Comparison of ENCODE assay signal across 18 cellular contexts in the genomic region with DNA sequence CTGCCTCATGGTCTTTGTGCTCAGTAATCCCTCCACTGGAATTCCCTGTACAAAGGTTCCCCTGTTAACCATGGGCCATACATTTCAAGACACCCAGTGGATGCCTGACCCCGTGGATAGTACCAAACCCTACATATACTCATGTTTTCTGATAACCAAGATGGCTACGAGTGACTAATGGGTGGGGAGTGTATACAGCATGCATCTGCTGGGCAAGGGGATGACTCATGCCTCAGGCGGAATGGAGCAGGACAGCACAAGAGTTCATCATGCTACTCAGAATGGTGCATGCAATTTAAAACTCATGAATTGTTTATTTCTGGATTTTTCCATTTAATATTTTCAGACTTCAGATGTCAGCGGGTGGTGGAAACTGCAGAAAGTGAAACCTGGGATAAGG. TPM values are rescaled to one million over a fixed set of nuclear protein-coding genes. Genes with fewer than 3 reads are reported as not detected.
DNase-seq lines count a peak whose midpoint lies in the region; ATAC-seq, FAIRE-seq and TF ChIP-seq lines count a peak whose summit lies in the region.
"Had no signal": no experiment of that assay in that cellular context is flagged by ENCODE, and none has a peak within 500 bp of the region (broad histone marks: within the 10 kb centered on the region; RNA-seq: fewer than 3 reads in every experiment).

No MANE protein-coding gene starts in this region.

- H3K4me1 Mint-ChIP-seq in stimulated activated naive CD8-positive, alpha-beta T cell treated with anti-CD3 and anti-CD28 coated beads, Interleukin-15, amount 100 ng/mL, for 72 hours, result no peaks in the 10 kb centered on the region
- H3K4me1 Mint-ChIP-seq: central memory CD8-positive, alpha-beta T cell; stimulated activated memory B cell treated with anti-CD40 and anti-IgM and Interleukin-4, amounts not matched to agents 10 μg/mL and 1 μg/mL and 100 μg/mL, for 72 hours had no signal

- 65 to 70% methylated on average over 4 of the region's 4 CpGs for WGBS in body of pancreas, 2 donors

- H3K9me3 ChIP-seq in RWPE2 (ENCODE audit: severe bottlenecking) (no peaks in the 10 kb centered on the region), body of pancreas (no peaks in the 10 kb centered on the region)
- H3K9me3 ChIP-seq: Peyer's patch had no signal

- DNase-seq in stimulated activated naive CD8-positive, alpha-beta T cell treated with anti-CD3 and anti-CD28 coated beads, Interleukin-15, Interleukin-2, amounts not matched to agents 100 U/mL and 50 U/mL, for 24 hours, result no peak
- DNase-seq in stimulated activated naive CD8-positive, alpha-beta T cell treated with anti-CD3 and anti-CD28 coated beads, Interleukin-15, amount 100 ng/mL, for 72 hours, result no peak
- DNase-seq in RWPE2 (ENCODE audit: low spot score) (no peak), fibroblast of peridontal ligament (ENCODE audit: extremely low read depth) (peak; percentile 13), urothelium cell line (ENCODE audit: low spot score) (peak; percentile 55), body of pancreas (no peak)
- DNase-seq in stimulated activated CD4-positive, alpha-beta T cell treated with anti-CD3 and anti-CD28 coated beads, Interleukin-12 subunit alpha, Interleukin-12 subunit beta, amount 100 ng/mL, for 4 hours, result no peak
- DNase-seq: AML-193; DND-41; midbrain; NCI-H1417; NCI-H446; stimulated activated CD4-positive, alpha-beta T cell treated with anti-CD3 and anti-CD28 coated beads, Interleukin-1b, Interleukin-23, amount 100 ng/mL, for 48 hours had no signal

- peaks cover 6% of the 10 kb centered on the region for H3K4me1 ChIP-seq in RWPE2 (ENCODE audit: insufficient read depth, poor library complexity, severe bottlenecking)
- H3K4me1 ChIP-seq in body of pancreas, result no peaks in the 10 kb centered on the region

- H3K4me3 ChIP-seq in RWPE2 (ENCODE audit: severe bottlenecking) (no peak overlapping the region), body of pancreas (no peak overlapping the region)
- H3K4me3 ChIP-seq: Peyer's patch had no signal

- H3K4me3 Mint-ChIP-seq in stimulated activated naive CD8-positive, alpha-beta T cell treated with anti-CD3 and anti-CD28 coated beads, Interleukin-15, amount 100 ng/mL, for 72 hours, result no peak overlapping the region
- H3K4me3 Mint-ChIP-seq: central memory CD8-positive, alpha-beta T cell; stimulated activated memory B cell treated with anti-CD40 and anti-IgM and Interleukin-4, amounts not matched to agents 10 μg/mL and 1 μg/mL and 100 μg/mL, for 72 hours had no signal

- intact Hi-C loops in body of pancreas (cut with DNase I), result no loop called here

- TF ChIP-seq CTCF in RWPE2 (IDR thresholded peaks at IDR 0.05; ENCODE audit: poor library complexity, severe bottlenecking) (no peak), body of pancreas (IDR thresholded peaks at IDR 0.05) (no peak)

- H3K27ac ChIP-seq in RWPE2 (ENCODE audit: poor library complexity, severe bottlenecking), result no peak overlapping the region
- H3K27ac ChIP-seq in body of pancreas, result no peak overlapping the region
- H3K27ac ChIP-seq: Peyer's patch had no signal

- peaks cover 13 to 19% of the 10 kb centered on the region in 2 donors for H3K9me3 Mint-ChIP-seq in stimulated activated naive CD8-positive, alpha-beta T cell treated with anti-CD3 and anti-CD28 coated beads, Interleukin-15, amount 100 ng/mL, for 72 hours

- ATAC-seq in stimulated activated naive CD8-positive, alpha-beta T cell treated with anti-CD3 and anti-CD28 coated beads, Interleukin-15, Interleukin-2, amounts not matched to agents 100 U/mL and 50 U/mL, for 24 hours, result peak; percentile 63
- ATAC-seq in stimulated activated naive CD8-positive, alpha-beta T cell treated with anti-CD3 and anti-CD28 coated beads, Interleukin-15, amount 100 ng/mL, for 72 hours, result no peak
- ATAC-seq in RWPE2 (ENCODE audit: low read depth) (peak; percentile 99), body of pancreas (no peak), HG03571 (IDR thresholded peaks at IDR 0.05; ENCODE audit: unreplicated experiment) (no peak)
- ATAC-seq: stimulated activated memory B cell treated with anti-CD40 and anti-IgM and Interleukin-4, amounts not matched to agents 10 μg/mL and 1 μg/mL and 100 μg/mL, for 72 hours had no signal

- no peak for FAIRE-seq in urothelium cell line (lab: Jason Lieb, UNC)
- FAIRE-seq: HTR-8/SVneo had no signal

- TF ChIP-seq POLR2A in body of pancreas (IDR thresholded peaks at IDR 0.05), result no peak

- H3K36me3 ChIP-seq in RWPE2 (ENCODE audit: low read depth) (no peaks in the 10 kb centered on the region), body of pancreas (replicated peaks in 1 of 2; ENCODE audit: insufficient read depth in 1 of 2, low read depth in 2 of 2) (no peaks in the 10 kb centered on the region)
- H3K36me3 ChIP-seq: Peyer's patch had no signal

- peaks cover 41% of the 10 kb centered on the region for H3K27me3 Mint-ChIP-seq in stimulated activated naive CD8-positive, alpha-beta T cell treated with anti-CD3 and anti-CD28 coated beads, Interleukin-15, amount 100 ng/mL, for 72 hours

- no peak overlapping the region for H3K27ac Mint-ChIP-seq in stimulated activated naive CD8-positive, alpha-beta T cell treated with anti-CD3 and anti-CD28 coated beads, Interleukin-15, amount 100 ng/mL, for 72 hours
- H3K27ac Mint-ChIP-seq: stimulated activated memory B cell treated with anti-CD40 and anti-IgM and Interleukin-4, amounts not matched to agents 10 μg/mL and 1 μg/mL and 100 μg/mL, for 72 hours had no signal

- H3K27me3 ChIP-seq in RWPE2 (ENCODE audit: insufficient read depth, poor library complexity, severe bottlenecking) (no peaks in the 10 kb centered on the region), body of pancreas (no peaks in the 10 kb centered on the region)
- H3K27me3 ChIP-seq: Peyer's patch had no signal

RNA-seq across cellular contexts. Expression of a gene that starts 13.3 kb away (rescaled TPM):
- total RNA-seq in body of pancreas, result 1 to 10 TPM in 1 of 2 donors, under 1 TPM in 1; 0.26 to 1.3 TPM

RNA-seq across cellular contexts. Expression of a gene that starts 53.6 kb away (rescaled TPM):
- total RNA-seq in body of pancreas, result 10 to 100 TPM; 31.6 to 62.6 TPM

Comparison
In these comparisons a context has a peak if more than half of its experiments do, and no peak if none do; other contexts are left out.
1. ATAC-seq: peak in stimulated activated naive CD8-positive, alpha-beta T cell treated with anti-CD3 and anti-CD28 coated beads, Interleukin-15, Interleukin-2, amounts not matched to agents 100 U/mL and 50 U/mL, for 24 hours (single experiment) and RWPE2 (single experiment); none in stimulated activated naive CD8-positive, alpha-beta T cell treated with anti-CD3 and anti-CD28 coated beads, Interleukin-15, amount 100 ng/mL, for 72 hours (single experiment), body of pancreas (single experiment) and HG03571 (single experiment).
2. DNase-seq: peak in fibroblast of peridontal ligament (single experiment) and urothelium cell line (single experiment); none in stimulated activated naive CD8-positive, alpha-beta T cell treated with anti-CD3 and anti-CD28 coated beads, Interleukin-15, Interleukin-2, amounts not matched to agents 100 U/mL and 50 U/mL, for 24 hours (single experiment), stimulated activated naive CD8-positive, alpha-beta T cell treated with anti-CD3 and anti-CD28 coated beads, Interleukin-15, amount 100 ng/mL, for 72 hours (0 of 2), RWPE2 (single experiment), body of pancreas (0 of 4) and stimulated activated CD4-positive, alpha-beta T cell treated with anti-CD3 and anti-CD28 coated beads, Interleukin-12 subunit alpha, Interleukin-12 subunit beta, amount 100 ng/mL, for 4 hours (single experiment).